Comparison of ENCODE assay signal across 15 cellular contexts in the genomic region with DNA sequence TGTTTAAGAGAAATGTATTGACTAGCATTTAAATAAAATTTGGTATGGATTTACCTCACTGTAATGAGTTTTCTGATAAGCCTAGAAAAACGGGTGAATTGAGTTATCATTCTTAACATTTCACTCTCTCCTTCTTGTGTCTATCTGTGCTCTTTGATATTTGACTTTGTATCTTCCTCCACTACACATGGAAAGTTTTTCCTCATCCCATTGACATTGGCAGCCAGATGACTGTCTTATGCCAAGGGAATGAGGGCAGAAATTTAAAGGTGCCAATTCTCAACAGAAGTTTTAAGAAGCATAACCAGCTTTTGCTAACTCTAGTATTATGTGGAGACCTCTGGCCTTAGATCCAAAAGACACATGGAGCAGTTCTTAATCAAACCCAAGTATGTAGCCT.
DNase-seq lines count a peak whose midpoint lies in the region; ATAC-seq and TF ChIP-seq lines count a peak whose summit lies in the region.
"Had no signal": no experiment of that assay in that cellular context is flagged by ENCODE, and none has a peak within 500 bp of the region (broad histone marks: within the 10 kb centered on the region; RNA-seq: fewer than 3 reads in every experiment).

No MANE protein-coding gene starts in this region.

- H3K27ac ChIP-seq in right lobe of liver, result peak overlapping the region in 2 of 3 donors; percentile 36 to 69

- intact Hi-C loops in right lobe of liver (cut with DNase I), result no loop called here

- TF ChIP-seq CTCF in LNCaP clone FGC (IDR thresholded peaks at IDR 0.05; ENCODE audit: control insufficient read depth, extremely low read depth, insufficient read depth) (no peak), right lobe of liver (IDR thresholded peaks at IDR 0.05) (no peak)

- H3K4me1 ChIP-seq in right lobe of liver, result peaks cover 0 to 24% (median 3%) of the 10 kb centered on the region in 4 donors

- no peaks in the 10 kb centered on the region for H3K9me3 ChIP-seq in right lobe of liver

- H3K27me3 ChIP-seq in right lobe of liver, result no peaks in the 10 kb centered on the region

- no peak for TF ChIP-seq POLR2A in right lobe of liver (IDR thresholded peaks at IDR 0.05)

- H3K36me3 ChIP-seq in right lobe of liver, result no peaks in the 10 kb centered on the region

- WGBS in right lobe of liver (ENCODE audit: insufficient coverage, low coverage, low lambda C conversion rate, missing lambda C conversion rate), result 21% methylated on average over 1 of the region's 1 CpG

- peak; percentile 93 to 98 (median 95) for ATAC-seq in right lobe of liver
- ATAC-seq in GM21367 (IDR thresholded peaks at IDR 0.05; ENCODE audit: unreplicated experiment), result no peak
- ATAC-seq: GM23338, HCT116 had no signal

- H3K4me3 ChIP-seq in LNCaP clone FGC (ENCODE audit: low read depth, low read length), result no peak overlapping the region
- H3K4me3 ChIP-seq in right lobe of liver, result no peak overlapping the region
- H3K4me3 ChIP-seq: GM23338 had no signal

- DNase-seq in LNCaP clone FGC (ENCODE audit: low read depth) (peak; percentile 41), NCI-H446 treated with DMSO at 0.1 percent for 48 hours (lab: John Stamatoyannopoulos, UW) (peak; percentile 43), right lobe of liver (peak in 1 of 3 donors; percentile 60), NOMO-1 (lab: John Stamatoyannopoulos, UW; ENCODE audit: unreplicated experiment in 2 of 2) (no peak), T-helper 2 cell (no peak)
- DNase-seq: C1 segment of cervical spinal cord; Calu3; CD4-positive, alpha-beta memory T cell; COR-L47; DMS153; DND-41; H9 had no signal

Comparison
In these comparisons a context has a peak if more than half of its experiments do, and no peak if none do; other contexts are left out.
1. DNase-seq: peak in LNCaP clone FGC (single experiment) and NCI-H446 treated with DMSO at 0.1 percent for 48 hours (single experiment); none in NOMO-1 (0 of 2) and T-helper 2 cell (0 of 5).